ENCODE assay signal across 36 cellular contexts in genomic region chrX:19517965-19518364, GRCh38. TPM values are rescaled to one million over a fixed set of nuclear protein-coding genes. Genes with fewer than 3 reads are reported as not detected.
"Had no signal": no experiment of that assay in that cellular context is flagged by ENCODE, and none has a peak within 500 bp of the region (broad histone marks: within the 10 kb centered on the region; RNA-seq: fewer than 3 reads in every experiment).

No MANE protein-coding gene starts in this region.

- DNase-seq: Karpas-422, Kasumi-1, MG63, MM.1S, MV-4-11, NCI-H1048, NCI-H1092, NCI-H1092 treated with DMSO at 0.1 percent for 48 hours, NCI-H1105, NCI-H1105 treated with DMSO at 0.1 percent for 48 hours, NCI-H1417, NCI-H1417 treated with DMSO at 0.1 percent for 48 hours, NCI-H1436, NCI-H1436 treated with DMSO at 0.1 percent for 48 hours, NCI-H146, NCI-H1694, NCI-H1694 treated with DMSO at 0.1 percent for 48 hours, NCI-H187, NCI-H187 treated with DMSO at 0.1 percent for 48 hours, NCI-H1930, NCI-H2029, NCI-H2029 treated with DMSO at 0.1 percent for 48 hours, NCI-H2081, NCI-H2081 treated with DMSO at 0.1 percent for 48 hours, NCI-H2107, NCI-H2171, NCI-H2171 treated with DMSO at 0.1 percent for 48 hours, NCI-H226, NCI-H345, NCI-H446, NCI-H446 treated with DMSO at 0.1 percent for 48 hours, NCI-H510A had no signal

- H3K4me3 ChIP-seq: MG63 had no signal

- H3K27ac ChIP-seq: KMS-11 had no signal

- H3K9me3 ChIP-seq: MG63 had no signal

- H3K27me3 ChIP-seq: MG63 had no signal

- H3K36me3 ChIP-seq: MG63 had no signal

RNA-seq across cellular contexts. Expression of gene MAP3K15, which starts 2.7 kb away (rescaled TPM):
- total RNA-seq: LHCN-M2, M059J, MCF 10A had no signal
